1 cellular context compared by ENCODE assay signal in genomic region chr12:119618328-119618896, GRCh38. TPM values are rescaled to one million over a fixed set of nuclear protein-coding genes. Genes with fewer than 3 reads are reported as not detected.
"Had no signal": no experiment of that assay in that cellular context is flagged by ENCODE, and none has a peak within 500 bp of the region (broad histone marks: within the 10 kb centered on the region; RNA-seq: fewer than 3 reads in every experiment).

No MANE protein-coding gene starts in this region.

RNA-seq across cellular contexts. Expression of gene TMEM233, which starts 24.8 kb away (rescaled TPM):
- total RNA-seq: temporal lobe had no signal
